ENCODE assay signal across 8 cellular contexts in genomic region chr12:50132505-50133135, GRCh38. TPM values are rescaled to one million over a fixed set of nuclear protein-coding genes. Genes with fewer than 3 reads are reported as not detected.
DNase-seq lines count a peak whose midpoint lies in the region; ATAC-seq, FAIRE-seq and TF ChIP-seq lines count a peak whose summit lies in the region.

No MANE protein-coding gene starts in this region.

- FAIRE-seq in bronchial epithelial cell (lab: Jason Lieb, UNC), result no peak

- H3K36me3 ChIP-seq in bronchial epithelial cell (ENCODE audit: control insufficient read depth, insufficient read depth, low read length), result peaks cover 23% of the 10 kb centered on the region

- no peak overlapping the region for H3K4me3 Mint-ChIP-seq in naive B cell

- H3K9me3 Mint-ChIP-seq in naive B cell, result no peaks in the 10 kb centered on the region

- no peak for ATAC-seq in naive B cell (ENCODE audit: low read depth in 2 of 2)
- ATAC-seq in GM18505 (IDR thresholded peaks at IDR 0.05; ENCODE audit: unreplicated experiment), result no peak
- ATAC-seq in HG03378 (IDR thresholded peaks at IDR 0.05; ENCODE audit: unreplicated experiment), result no peak

- no peaks in the 10 kb centered on the region for H3K27me3 Mint-ChIP-seq in naive B cell

- DNase-seq in NOMO-1 treated with DMSO at 0.1 percent for 48 hours (lab: John Stamatoyannopoulos, UW; ENCODE audit: unreplicated experiment) (peak; percentile 2), NOMO-1 treated with dmso at 0.1 percent for 144 hours (lab: John Stamatoyannopoulos, UW; ENCODE audit: unreplicated experiment) (no peak), NCI-H526 (lab: John Stamatoyannopoulos, UW) (peak; percentile 41 to 51), bronchial epithelial cell (ENCODE audit: low read depth) (peak; percentile 39), naive B cell (peak; percentile 31), SW 1271 (lab: John Stamatoyannopoulos, UW) (no peak)

- no peaks in the 10 kb centered on the region for H3K27me3 ChIP-seq in bronchial epithelial cell (ENCODE audit: control insufficient read depth, insufficient read depth, low read length)

- TF ChIP-seq POLR2A in GM18505 (IDR thresholded peaks at IDR 0.05; ENCODE audit: borderline replicate concordance, extremely low read depth, insufficient read depth, insufficient read length), result no peak

- no peak overlapping the region for H3K4me3 ChIP-seq in bronchial epithelial cell (ENCODE audit: low read depth, low read length)

- H3K27ac Mint-ChIP-seq in naive B cell, result peak overlapping the region in 4 of 6 donors; percentile 6 to 92 (median 54)

- peaks cover 7 to 23% (median 14%) of the 10 kb centered on the region in 3 donors for H3K4me1 Mint-ChIP-seq in naive B cell

- TF ChIP-seq CTCF in bronchial epithelial cell (IDR thresholded peaks at IDR 0.05; ENCODE audit: insufficient read depth, low read length, severe bottlenecking), result peak; percentile 34

- H3K36me3 Mint-ChIP-seq in naive B cell, result peaks cover 7 to 19% of the 10 kb centered on the region in 2 donors

RNA-seq across cellular contexts. Expression of gene COX14, which starts 20.6 kb away (rescaled TPM):
- total RNA-seq in bronchial epithelial cell, result 47.9 and 52.1 TPM in 2 replicates
- polyA plus RNA-seq in naive B cell (ENCODE audit: low read depth in 6 of 6), result 100 to 1,000 TPM; 171 to 225 (median 208) TPM

RNA-seq across cellular contexts. Expression of gene GPD1, which starts 28.8 kb away (rescaled TPM):
- total RNA-seq in bronchial epithelial cell, result 0.26 and 0.53 TPM in 2 replicates
- not detected for polyA plus RNA-seq in naive B cell (ENCODE audit: low read depth in 6 of 6)

RNA-seq across cellular contexts. Expression of gene CERS5, which starts 34.5 kb away (rescaled TPM):
- total RNA-seq in bronchial epithelial cell, result 21.9 and 30.3 TPM in 2 replicates
- 100 to 1,000 TPM in 1 of 6 donors, 10 to 100 TPM in 5; 45.2 to 126 (median 55.7) TPM for polyA plus RNA-seq in naive B cell (ENCODE audit: low read depth in 6 of 6)

RNA-seq across cellular contexts. Expression of gene SMARCD1, which starts 47.5 kb away (rescaled TPM):
- total RNA-seq in bronchial epithelial cell, result 24.2 and 27.9 TPM in 2 replicates
- polyA plus RNA-seq in naive B cell (ENCODE audit: low read depth in 6 of 6), result 10 to 100 TPM; 13.1 to 28.1 (median 21.0) TPM

Comparison
In these comparisons a context has a peak if more than half of its experiments do, and no peak if none do; other contexts are left out.
1. DNase-seq: peak in NOMO-1 treated with DMSO at 0.1 percent for 48 hours (single experiment), NCI-H526 (2 of 2), bronchial epithelial cell (single experiment) and naive B cell (single experiment); none in NOMO-1 treated with dmso at 0.1 percent for 144 hours (single experiment) and SW 1271 (0 of 2).